1 cellular context compared by ENCODE assay signal in genomic region chr4:51858605-51859211, GRCh38.
TF ChIP-seq lines count a peak whose summit lies in the region.

No MANE protein-coding gene starts in this region.

TF ChIP-seq in SK-N-SH treated with all-trans-retinoic acid at 6 μM for 48 hours, 23 proteins besides CTCF, POLR2A, EP300 and RAD21 (continued from another document):
- TF ChIP-seq PATZ1 (CRISPR knock-in tag; IDR thresholded peaks at IDR 0.05; ENCODE audit: borderline replicate concordance) (no peak), ZNF8 (CRISPR knock-in tag; IDR thresholded peaks at IDR 0.05) (no peak), CREB5 (CRISPR knock-in tag; IDR thresholded peaks at IDR 0.05; ENCODE audit: low read depth) (no peak), ZC3H10 (CRISPR knock-in tag; IDR thresholded peaks at IDR 0.05) (no peak), ESRRG (CRISPR knock-in tag; IDR thresholded peaks at IDR 0.05) (no peak), TOX (CRISPR knock-in tag; IDR thresholded peaks at IDR 0.05; ENCODE audit: borderline replicate concordance) (no peak), ZFP30 (CRISPR knock-in tag; IDR thresholded peaks at IDR 0.05) (no peak), BACH2 (CRISPR knock-in tag; IDR thresholded peaks at IDR 0.05; ENCODE audit: borderline replicate concordance) (no peak), OSR1 (CRISPR knock-in tag; IDR thresholded peaks at IDR 0.05) (no peak)
